12 cellular contexts compared by ENCODE assay signal in genomic region chr1:116138277-116138792, GRCh38. TPM values are rescaled to one million over a fixed set of nuclear protein-coding genes. Genes with fewer than 3 reads are reported as not detected.
DNase-seq lines count a peak whose midpoint lies in the region; ATAC-seq and TF ChIP-seq lines count a peak whose summit lies in the region.
"Had no signal": no experiment of that assay in that cellular context is flagged by ENCODE, and none has a peak within 500 bp of the region (broad histone marks: within the 10 kb centered on the region; RNA-seq: fewer than 3 reads in every experiment).

No MANE protein-coding gene starts in this region.

- ATAC-seq in SK-N-SH treated with all-trans-retinoic acid at 6 μM for 48 hours = no peak
- ATAC-seq in HG02870 (IDR thresholded peaks at IDR 0.05; ENCODE audit: unreplicated experiment) = no peak

- no peaks in the 10 kb centered on the region for H3F3A ChIP-seq in SK-N-SH (replicated peaks; ENCODE audit: insufficient read depth)
- no peaks in the 10 kb centered on the region for H3F3A ChIP-seq in neural progenitor cell (ENCODE audit: low read depth)

- no peak overlapping the region for H3K4me3 ChIP-seq in SK-N-SH (ENCODE audit: low read depth in 2 of 2, low read length in 1 of 2)
- no peak overlapping the region for H3K4me3 ChIP-seq in HL-60 (replicated peaks; ENCODE audit: insufficient read depth, low read length)
- H3K4me3 ChIP-seq in neural progenitor cell = no peak overlapping the region
- H3K4me3 ChIP-seq in coronary artery = no peak overlapping the region
- H3K4me3 ChIP-seq: ascending aorta had no signal

- TF ChIP-seq RAD21 in SK-N-SH (IDR thresholded peaks at IDR 0.05; ENCODE audit: low read length) = no peak

- H3K9ac ChIP-seq in SK-N-SH (no peak overlapping the region), neural progenitor cell (no peak overlapping the region)

- POLR2A ChIA-PET in SK-N-SH (lab: Yijun Ruan, JAX) = interaction anchor here (1.1 to 2.0 kb wide), 6 partner anchors 237 to 361 kb away, joined by 3 to 29 read pairs (median 4); no protein-coding TSS in a partner anchor

- no peaks in the 10 kb centered on the region for H3K9me2 ChIP-seq in SK-N-SH

- no peak for TF ChIP-seq EP300 in SK-N-SH (IDR thresholded peaks at IDR 0.05; ENCODE audit: borderline replicate concordance in 1 of 2, low read depth in 1 of 2, low read length in 1 of 2)

- H2AFZ ChIP-seq in SK-N-SH (ENCODE audit: low read depth) = peak overlapping the region; percentile 72
- H2AFZ ChIP-seq in neural progenitor cell (replicated peaks) = peak overlapping the region; percentile 95

- no peaks in the 10 kb centered on the region for H3K9me3 Mint-ChIP-seq in activated naive CD8-positive, alpha-beta T cell treated with anti-CD3 and anti-CD28 coated beads for 36 hours
- H3K9me3 Mint-ChIP-seq in neural progenitor cell = peaks cover under 1% of the 10 kb centered on the region

- no peak for DNase-seq in SK-N-SH
- DNase-seq in HL-60 (ENCODE audit: low read depth in 1 of 2, low spot score in 1 of 2) = no peak
- no peak for DNase-seq in activated naive CD8-positive, alpha-beta T cell treated with anti-CD3 and anti-CD28 coated beads for 36 hours
- no peak for DNase-seq in neural progenitor cell (ENCODE audit: low spot score)
- no peak for DNase-seq in superior temporal gyrus (ENCODE audit: extremely low spot score)
- no peak for DNase-seq in coronary artery (ENCODE audit: low spot score)

- H3K4me3 Mint-ChIP-seq in activated naive CD8-positive, alpha-beta T cell treated with anti-CD3 and anti-CD28 coated beads for 36 hours = no peak overlapping the region
- H3K4me3 Mint-ChIP-seq in neural progenitor cell = no peak overlapping the region

- H4K20me1 ChIP-seq in SK-N-SH (ENCODE audit: insufficient read depth) (no peaks in the 10 kb centered on the region), neural progenitor cell (ENCODE audit: low read depth) (no peaks in the 10 kb centered on the region)

- TF ChIP-seq CTCF in SK-N-SH (IDR thresholded peaks at IDR 0.05) (no peak), HL-60 (IDR thresholded peaks at IDR 0.05; ENCODE audit: insufficient read depth, low read length) (no peak), neural progenitor cell (IDR thresholded peaks at IDR 0.05) (no peak), coronary artery (IDR thresholded peaks at IDR 0.05) (no peak)

- H3K4me1 ChIP-seq in SK-N-SH (ENCODE audit: control insufficient read depth in 1 of 2, insufficient read depth in 2 of 2, low read depth in 1 of 2, low read length in 1 of 2) (peaks cover 0 to 3% of the 10 kb centered on the region in 2 experiments; a peak in 1 of 4 replicates), neural progenitor cell (no peaks in the 10 kb centered on the region)
- H3K4me1 ChIP-seq: ascending aorta had no signal

- H3K27me3 Mint-ChIP-seq in activated naive CD8-positive, alpha-beta T cell treated with anti-CD3 and anti-CD28 coated beads for 36 hours = no peaks in the 10 kb centered on the region
- peaks cover 2% of the 10 kb centered on the region for H3K27me3 Mint-ChIP-seq in neural progenitor cell (ENCODE audit: insufficient read depth, low read depth)

- H3K27ac Mint-ChIP-seq in activated naive CD8-positive, alpha-beta T cell treated with anti-CD3 and anti-CD28 coated beads for 36 hours = peak overlapping the region; percentile 78
- no peak overlapping the region for H3K27ac Mint-ChIP-seq in neural progenitor cell

- H3K36me3 ChIP-seq in SK-N-SH (replicated peaks in 1 of 2; ENCODE audit: control insufficient read depth in 1 of 2, insufficient read depth in 2 of 2, low read length in 1 of 2) (no peaks in the 10 kb centered on the region), neural progenitor cell (no peaks in the 10 kb centered on the region)
- H3K36me3 ChIP-seq: ascending aorta had no signal

- H3K9me3 ChIP-seq in SK-N-SH (no peaks in the 10 kb centered on the region), neural progenitor cell (ENCODE audit: low read depth) (no peaks in the 10 kb centered on the region)
- H3K9me3 ChIP-seq: ascending aorta had no signal

- H3K4me2 ChIP-seq in SK-N-SH = no peak overlapping the region
- no peak overlapping the region for H3K4me2 ChIP-seq in neural progenitor cell

- no peaks in the 10 kb centered on the region; the same call in 1 of the 2 replicates for H3K27me3 ChIP-seq in SK-N-SH (ENCODE audit: insufficient read depth)
- H3K27me3 ChIP-seq in HL-60 (ENCODE audit: insufficient read depth, poor library complexity, severe bottlenecking) = no peaks in the 10 kb centered on the region
- no peaks in the 10 kb centered on the region for H3K27me3 ChIP-seq in neural progenitor cell
- H3K27me3 ChIP-seq: ascending aorta had no signal

- H3K4me1 Mint-ChIP-seq in activated naive CD8-positive, alpha-beta T cell treated with anti-CD3 and anti-CD28 coated beads for 36 hours = peaks cover 9% of the 10 kb centered on the region
- H3K4me1 Mint-ChIP-seq in neural progenitor cell = peaks cover 3% of the 10 kb centered on the region

- no peaks in the 10 kb centered on the region for H3K36me3 Mint-ChIP-seq in activated naive CD8-positive, alpha-beta T cell treated with anti-CD3 and anti-CD28 coated beads for 36 hours
- no peaks in the 10 kb centered on the region for H3K36me3 Mint-ChIP-seq in neural progenitor cell

- H3K27ac ChIP-seq in SK-N-SH (ENCODE audit: low read depth in 2 of 2, low read length in 1 of 2) = no peak overlapping the region
- peak overlapping the region; percentile 23; the same call in 1 of the 2 replicates for H3K27ac ChIP-seq in HL-60 (replicated peaks)
- no peak overlapping the region for H3K27ac ChIP-seq in neural progenitor cell
- no peak overlapping the region for H3K27ac ChIP-seq in coronary artery
- H3K27ac ChIP-seq: ascending aorta had no signal

- no peaks in the 10 kb centered on the region for H3K79me2 ChIP-seq in SK-N-SH (ENCODE audit: insufficient read depth)
- no peaks in the 10 kb centered on the region for H3K79me2 ChIP-seq in neural progenitor cell (ENCODE audit: low read depth)

- 78% methylated on average over 8 of the region's 8 CpGs for WGBS in SK-N-SH (ENCODE audit: low lambda C conversion rate)

- CTCF ChIA-PET in SK-N-SH (lab: Yijun Ruan, JAX) = interaction anchor here (0.6 to 17.7 kb wide), 82 partner anchors 8 to 788 kb away, joined by 3 to 1099 read pairs (median 5); partner anchors contain the start of gene MAB21L3

TF ChIP-seq in SK-N-SH, 30 proteins besides CTCF, POLR2A, EP300 and RAD21:
- TF ChIP-seq GATA2 (CRISPR knock-in tag; IDR thresholded peaks at IDR 0.05) (no peak), RXRA (IDR thresholded peaks at IDR 0.05; ENCODE audit: borderline replicate concordance, low read depth) (no peak), SIN3A (IDR thresholded peaks at IDR 0.05; ENCODE audit: borderline replicate concordance, low read depth, low read length) (no peak), YY1 (IDR thresholded peaks at IDR 0.05; ENCODE audit: low read depth) (no peak), ELF1 (IDR thresholded peaks at IDR 0.05) (no peak), TEAD4 (IDR thresholded peaks at IDR 0.05; ENCODE audit: borderline replicate concordance, insufficient read depth) (no peak), EZH2phosphoT487 (IDR thresholded peaks at IDR 0.05; ENCODE audit: borderline replicate concordance, low read depth) (no peak)
- TF ChIP-seq, protein P1, sequence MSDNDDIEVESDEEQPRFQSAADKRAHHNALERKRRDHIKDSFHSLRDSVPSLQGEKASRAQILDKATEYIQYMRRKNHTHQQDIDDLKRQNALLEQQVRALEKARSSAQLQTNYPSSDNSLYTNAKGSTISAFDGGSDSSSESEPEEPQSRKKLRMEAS (IDR thresholded peaks at IDR 0.05; ENCODE audit: low read depth) = no peak

TF ChIP-seq in SK-N-SH treated with all-trans-retinoic acid at 6 μM for 48 hours, 23 proteins besides CTCF, POLR2A, EP300 and RAD21:
- TF ChIP-seq ZFP3 (CRISPR knock-in tag; IDR thresholded peaks at IDR 0.05) = no peak
- no peak for TF ChIP-seq TCF4 (CRISPR knock-in tag; IDR thresholded peaks at IDR 0.05; ENCODE audit: borderline replicate concordance)
- no peak for TF ChIP-seq ZFP30 (CRISPR knock-in tag; IDR thresholded peaks at IDR 0.05)

RNA-seq across cellular contexts. Expression of gene MAB21L3, which starts 27.1 kb away (rescaled TPM):
- polyA plus RNA-seq in SK-N-SH (2012; rRNA removed) = not detected in 2 replicates
- polyA plus RNA-seq in SK-N-SH (2012; cell fraction: cytosol; rRNA removed) = not detected in 2 replicates
- polyA plus RNA-seq in SK-N-SH (2012; cell fraction: nucleus; rRNA removed) = not detected in 2 replicates
- total RNA-seq in activated naive CD8-positive, alpha-beta T cell treated with anti-CD3 and anti-CD28 coated beads for 36 hours = under 1 TPM in 1 of 2 experiments, not detected in 1; 0.26 TPM
- total RNA-seq in neural progenitor cell (ENCODE audit: low replicate concordance) = not detected in 2 replicates
- total RNA-seq: ascending aorta, G401, HT-29 had no signal
- polyA plus RNA-seq: right cardiac atrium had no signal
